27 cellular contexts compared by ENCODE assay signal in the genomic region with DNA sequence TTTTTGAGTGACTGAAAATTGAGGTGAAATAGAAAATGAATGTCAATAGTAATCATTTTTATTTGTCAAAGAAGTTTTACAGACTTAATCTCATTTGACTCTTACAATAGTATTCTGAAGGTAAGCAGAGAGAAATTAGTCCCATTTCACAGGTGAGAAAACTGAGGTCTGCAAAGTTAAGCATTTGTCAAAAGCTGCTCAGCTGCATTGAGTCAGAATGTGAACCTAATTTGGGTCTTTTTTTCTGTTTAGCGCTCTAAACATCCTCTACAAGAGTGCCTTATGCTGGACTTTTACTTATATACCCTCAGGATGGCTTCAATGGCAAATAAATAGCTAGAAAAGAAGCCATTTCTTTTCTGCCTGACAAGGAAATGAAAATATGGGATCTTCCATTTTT.
"Had no signal": no experiment of that assay in that cellular context is flagged by ENCODE, and none has a peak within 500 bp of the region (broad histone marks: within the 10 kb centered on the region; RNA-seq: fewer than 3 reads in every experiment).

No MANE protein-coding gene starts in this region.

- H3K36me3 ChIP-seq: stomach, suprapubic skin, thoracic aorta, thyroid gland, tibial artery, tibial nerve, transverse colon, upper lobe of left lung, upper lobe of right lung, uterus, vagina had no signal

- ATAC-seq: stimulated activated effector memory CD8-positive, alpha-beta T cell treated with anti-CD3 and anti-CD28 coated beads, Interleukin-12 subunit alpha, Interleukin-12 subunit beta, amount 100 ng/mL, for 72 hours; stimulated activated memory B cell treated with anti-CD40 and anti-IgM and Interleukin-4, amounts not matched to agents 10 μg/mL and 1 μg/mL and 100 μg/mL, for 72 hours; stimulated activated naive B cell treated with anti-CD40 and anti-IgM and Interleukin-4, amounts not matched to agents 10 μg/mL and 1 μg/mL and 100 μg/mL, for 72 hours; stimulated activated naive CD8-positive, alpha-beta T cell treated with anti-CD3 and anti-CD28 coated beads, Interleukin-15, amount 100 ng/mL, for 72 hours; stimulated activated naive CD8-positive, alpha-beta T cell treated with anti-CD3 and anti-CD28 coated beads, Interleukin-15, Interleukin-2, amounts not matched to agents 100 U/mL and 50 U/mL, for 24 hours; upper lobe of right lung had no signal

- FAIRE-seq: urothelium cell line had no signal

- H3K27me3 ChIP-seq: stomach, suprapubic skin, testis, thyroid gland, tibial artery, tibial nerve, transverse colon, upper lobe of left lung, upper lobe of right lung, uterus, vagina had no signal

- H3K4me1 ChIP-seq: stomach, suprapubic skin, testis, thyroid gland, tibial artery, tibial nerve, transverse colon, upper lobe of left lung, upper lobe of right lung, uterus, vagina had no signal

- H3K4me3 ChIP-seq: stomach, suprapubic skin, testis, thoracic aorta, thyroid gland, tibial artery, tibial nerve, transverse colon, upper lobe of left lung, upper lobe of right lung, uterus, vagina had no signal

- DNase-seq: stimulated activated CD4-positive, alpha-beta T cell treated with anti-CD3 and anti-CD28 coated beads, Interleukin-2, amount 100 ng/mL, for 48 hours; stimulated activated CD4-positive, alpha-beta T cell treated with anti-CD3 and anti-CD28 coated beads, Interleukin-4, amount 100 ng/mL, for 1 hour; stimulated activated CD4-positive, alpha-beta T cell treated with anti-CD3 and anti-CD28 coated beads, Interleukin-4, amount 100 ng/mL, for 24 hours; stimulated activated CD4-positive, alpha-beta T cell treated with anti-CD3 and anti-CD28 coated beads, Interleukin-4, amount 100 ng/mL, for 4 hours; stimulated activated CD8-positive, alpha-beta memory T cell treated with anti-CD3 and anti-CD28 coated beads, Interleukin-4, amount 100 ng/mL, for 48 hours; stimulated activated naive B cell treated with anti-CD40 and anti-IgM and Interleukin-4, amounts not matched to agents 10 μg/mL and 1 μg/mL and 100 μg/mL, for 72 hours; stimulated activated naive CD4-positive, alpha-beta T cell; stimulated activated naive CD4-positive, alpha-beta T cell treated with Interleukin-2 at 50 U/mL for 16 hours; stimulated activated naive CD8-positive, alpha-beta T cell treated with anti-CD3 and anti-CD28 coated beads, Interleukin-15, amount 100 ng/mL, for 72 hours; stimulated activated naive CD8-positive, alpha-beta T cell treated with anti-CD3 and anti-CD28 coated beads, Interleukin-15, Interleukin-2, amounts not matched to agents 100 U/mL and 50 U/mL, for 24 hours; stomach; substantia nigra; testis; thyroid gland; tibial artery; transverse colon; trophoblast cell; upper lobe of left lung; upper lobe of right lung; uterus had no signal

- H3K9me3 ChIP-seq: stomach, suprapubic skin, testis, thoracic aorta, thyroid gland, tibial artery, tibial nerve, transverse colon, upper lobe of left lung, upper lobe of right lung, uterus, vagina had no signal

- H3K27ac ChIP-seq: stomach, suprapubic skin, testis, thoracic aorta, thyroid gland, tibial artery, tibial nerve, transverse colon, upper lobe of left lung, upper lobe of right lung, uterus, vagina had no signal
